Comparison of ENCODE assay signal across 28 cellular contexts in the genomic region with DNA sequence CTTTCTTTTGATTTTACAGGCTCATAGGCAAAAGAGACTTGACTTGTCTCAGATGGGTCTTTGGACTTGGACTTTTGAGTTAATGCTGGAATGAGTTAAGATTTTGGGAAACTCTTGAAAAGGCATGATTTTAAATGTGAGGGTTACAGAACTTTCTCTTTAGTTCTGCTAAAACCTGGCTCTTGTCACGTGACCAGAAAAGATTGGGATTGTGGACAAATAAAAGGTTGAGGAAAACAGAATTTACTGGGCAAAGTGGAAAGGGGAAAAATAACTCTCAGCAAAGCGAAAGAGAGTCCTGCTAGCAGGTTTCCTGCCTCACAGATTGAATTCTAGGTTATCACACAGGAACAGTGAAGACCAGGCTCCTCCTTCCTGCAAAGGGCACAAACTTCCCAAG.
"Had no signal": no experiment of that assay in that cellular context is flagged by ENCODE, and none has a peak within 500 bp of the region (broad histone marks: within the 10 kb centered on the region; RNA-seq: fewer than 3 reads in every experiment).

No MANE protein-coding gene starts in this region.

- H3K4me1 ChIP-seq: colonic mucosa, esophagus muscularis mucosa, esophagus squamous epithelium, foreskin keratinocyte, gastrocnemius medialis, gastroesophageal sphincter, heart left ventricle, heart right ventricle had no signal

- H3K4me3 ChIP-seq: colonic mucosa, coronary artery, dorsolateral prefrontal cortex, esophagus muscularis mucosa, esophagus squamous epithelium, gastrocnemius medialis, gastroesophageal sphincter, heart left ventricle, heart right ventricle had no signal

- ATAC-seq: effector memory CD8-positive, alpha-beta T cell; esophagus mucosa; foreskin keratinocyte; gastrocnemius medialis; gastroesophageal sphincter; heart left ventricle; heart right ventricle had no signal

- FAIRE-seq: colon, endometrium, endothelial cell of umbilical vein, frontal cortex had no signal

- H3K9me3 ChIP-seq: colonic mucosa, esophagus muscularis mucosa, esophagus squamous epithelium, gastrocnemius medialis, gastroesophageal sphincter had no signal

- H3K27ac ChIP-seq: colonic mucosa, coronary artery, dorsolateral prefrontal cortex, epithelial cell of prostate, esophagus muscularis mucosa, esophagus squamous epithelium, foreskin keratinocyte, gastrocnemius medialis, gastroesophageal sphincter, heart left ventricle, heart right ventricle had no signal

- H3K36me3 ChIP-seq: colonic mucosa, esophagus muscularis mucosa, esophagus squamous epithelium, gastrocnemius medialis, gastroesophageal sphincter, heart left ventricle, heart right ventricle had no signal

- DNase-seq: colonic mucosa; cortex of kidney; dermis blood vessel endothelial cell; dorsolateral prefrontal cortex; effector CD4-positive, alpha-beta T cell; effector CD8-positive, alpha-beta T cell; effector memory CD4-positive, alpha-beta T cell; effector memory CD8-positive, alpha-beta T cell; endodermal cell; erythroblast; esophagus squamous epithelium; foreskin fibroblast; foreskin keratinocyte; foreskin melanocyte; gastrocnemius medialis; glutamatergic neuron; head of caudate nucleus; heart left ventricle; heart right ventricle had no signal

- H3K27me3 ChIP-seq: colonic mucosa, esophagus muscularis mucosa, esophagus squamous epithelium, foreskin keratinocyte, gastrocnemius medialis, gastroesophageal sphincter, heart left ventricle, heart right ventricle had no signal
